ENCODE assay signal across 22 cellular contexts in the genomic region with DNA sequence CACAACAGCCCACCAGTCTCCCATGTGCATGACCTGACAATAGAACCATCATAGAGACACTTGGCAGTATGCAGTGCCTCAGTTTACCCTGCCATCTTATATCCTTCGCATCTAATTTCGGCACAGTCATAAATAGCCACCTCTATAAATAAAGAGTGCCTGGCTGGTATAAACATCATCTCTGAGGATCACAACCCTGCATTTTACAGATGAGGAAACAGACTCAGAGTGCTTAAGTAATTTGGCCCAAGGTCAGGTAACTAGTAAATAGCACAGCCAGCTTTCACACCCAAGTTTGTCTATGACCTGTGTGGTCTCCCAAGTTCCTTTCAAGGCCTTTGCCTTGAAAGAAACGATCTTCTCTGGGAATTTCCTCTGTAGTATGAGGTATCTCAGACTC. TPM values are rescaled to one million over a fixed set of nuclear protein-coding genes. Genes with fewer than 3 reads are reported as not detected.
DNase-seq lines count a peak whose midpoint lies in the region; TF ChIP-seq lines count a peak whose summit lies in the region.
"Had no signal": no experiment of that assay in that cellular context is flagged by ENCODE, and none has a peak within 500 bp of the region (broad histone marks: within the 10 kb centered on the region; RNA-seq: fewer than 3 reads in every experiment).

No MANE protein-coding gene starts in this region.

- intact Hi-C loops in esophagus muscularis mucosa (cut with DNase I): no loop called here
- intact Hi-C loops in esophagus squamous epithelium (cut with DNase I): no loop called here

- H3K4me3 Mint-ChIP-seq in progenitor cell of endocrine pancreas (ENCODE audit: low read depth): no peak overlapping the region
- H3K4me3 Mint-ChIP-seq: CD14-positive monocyte; CD4-positive, alpha-beta T cell; CD8-positive, alpha-beta memory T cell; H9 had no signal

- H3K27me3 ChIP-seq in esophagus muscularis mucosa (no peaks in the 10 kb centered on the region), esophagus squamous epithelium (no peaks in the 10 kb centered on the region)
- H3K27me3 ChIP-seq: BE2C; BLaER1 treated with 17β-estradiol and CSF1 and Interleukin-3, amounts not matched to agents 10 nM and 100 nM had no signal

- H3K4me1 ChIP-seq in esophagus muscularis mucosa (peaks cover 0 to 10% (median 3%) of the 10 kb centered on the region in 4 donors), esophagus squamous epithelium (peaks cover 0 to 4% (median 0%) of the 10 kb centered on the region in 3 donors)
- H3K4me1 ChIP-seq: A549; BE2C; BLaER1 treated with 17β-estradiol and CSF1 and Interleukin-3, amounts not matched to agents 10 nM and 100 nM had no signal

- no peaks in the 10 kb centered on the region for H3K9me3 Mint-ChIP-seq in progenitor cell of endocrine pancreas (ENCODE audit: low read depth)
- H3K9me3 Mint-ChIP-seq: CD14-positive monocyte; CD4-positive, alpha-beta T cell; CD8-positive, alpha-beta memory T cell; H9 had no signal

- H3K4me3 ChIP-seq in esophagus muscularis mucosa (no peak overlapping the region), esophagus squamous epithelium (no peak overlapping the region)
- H3K4me3 ChIP-seq: A549; BLaER1 treated with 17β-estradiol and CSF1 and Interleukin-3, amounts not matched to agents 10 nM and 100 nM; GM12878; GM23248 had no signal

- peaks cover 4% of the 10 kb centered on the region for H3K4me1 Mint-ChIP-seq in progenitor cell of endocrine pancreas (ENCODE audit: low read depth)
- H3K4me1 Mint-ChIP-seq: CD14-positive monocyte; CD8-positive, alpha-beta memory T cell; H9 had no signal

- H3K36me3 Mint-ChIP-seq in progenitor cell of endocrine pancreas (ENCODE audit: insufficient read depth): peaks cover 20% of the 10 kb centered on the region

- H3K27ac ChIP-seq in VCaP: peak overlapping the region; percentile 99; the same call in 1 of the 2 replicates
- no peak overlapping the region for H3K27ac ChIP-seq in esophagus muscularis mucosa (replicated peaks in 1 of 4)
- no peak overlapping the region for H3K27ac ChIP-seq in esophagus squamous epithelium
- H3K27ac ChIP-seq: A549; BLaER1 treated with 17β-estradiol and CSF1 and Interleukin-3, amounts not matched to agents 10 nM and 100 nM; GM23248 had no signal

- peak overlapping the region; percentile 64 for H3K27ac Mint-ChIP-seq in progenitor cell of endocrine pancreas
- H3K27ac Mint-ChIP-seq: CD14-positive monocyte; CD4-positive, alpha-beta T cell; CD8-positive, alpha-beta memory T cell had no signal

- TF ChIP-seq POLR2A in esophagus muscularis mucosa (IDR thresholded peaks at IDR 0.05; ENCODE audit: low read depth) (no peak), esophagus squamous epithelium (IDR thresholded peaks at IDR 0.05) (no peak)

- 84% methylated on average over 3 of the region's 3 CpGs for WGBS in esophagus muscularis mucosa
- WGBS in esophagus squamous epithelium, 2 donors: 29 to 86% methylated on average over 1 to 2 of the region's 3 CpGs

- no peak for TF ChIP-seq CTCF in VCaP (conservative IDR thresholded peaks at IDR 0.05)
- no peak for TF ChIP-seq CTCF in progenitor cell of endocrine pancreas (IDR thresholded peaks at IDR 0.05; ENCODE audit: unreplicated experiment)
- TF ChIP-seq CTCF in esophagus muscularis mucosa (IDR thresholded peaks at IDR 0.05): no peak
- TF ChIP-seq CTCF in esophagus squamous epithelium (IDR thresholded peaks at IDR 0.05): no peak

- DNase-seq in dermis blood vessel endothelial cell (peak; percentile 4), progenitor cell of endocrine pancreas (ENCODE audit: low spot score, unreplicated experiment) (no peak), inferior parietal cortex (ENCODE audit: extremely low spot score) (no peak), esophagus muscularis mucosa (ENCODE audit: extremely low spot score) (no peak), esophagus squamous epithelium (lab: John Stamatoyannopoulos, UW) (no peak)
- DNase-seq: 8988T; ACHN; AML-193; BE2C; CD4-positive, alpha-beta T cell; CD8-positive, alpha-beta memory T cell; DMS 273 treated with DMSO at 0.1 percent for 48 hours; DMS79; EL; GDM1; GM23248; H9 had no signal

- no peaks in the 10 kb centered on the region for H3K27me3 Mint-ChIP-seq in progenitor cell of endocrine pancreas
- H3K27me3 Mint-ChIP-seq: CD4-positive, alpha-beta T cell; CD8-positive, alpha-beta memory T cell had no signal

- H3K9me3 ChIP-seq in esophagus muscularis mucosa (no peaks in the 10 kb centered on the region), esophagus squamous epithelium (no peaks in the 10 kb centered on the region)
- H3K9me3 ChIP-seq: A549; BE2C; BLaER1 treated with 17β-estradiol and CSF1 and Interleukin-3, amounts not matched to agents 10 nM and 100 nM had no signal

- no peak for TF ChIP-seq EP300 in esophagus muscularis mucosa (IDR thresholded peaks at IDR 0.05)

- H3K36me3 ChIP-seq in esophagus muscularis mucosa: peaks cover 3 to 80% (median 31%) of the 10 kb centered on the region in 4 donors
- H3K36me3 ChIP-seq in esophagus squamous epithelium: peaks cover 18 to 100% (median 19%) of the 10 kb centered on the region in 3 donors
- H3K36me3 ChIP-seq: BE2C had no signal

RNA-seq across cellular contexts. Expression of a gene that starts 44.6 kb away (rescaled TPM):
- total RNA-seq in dermis blood vessel endothelial cell (0.47 TPM in 1 of 2 replicates, not detected in the other), progenitor cell of endocrine pancreas (9.1 and 9.7 TPM in 2 replicates), esophagus muscularis mucosa (1 to 10 TPM; 2.2 to 4.2 (median 2.6) TPM), esophagus squamous epithelium (10 to 100 TPM in 3 of 4 donors, 1 to 10 TPM in 1; 7.6 to 56.9 (median 18.0) TPM)
- total RNA-seq: CD4-positive, alpha-beta T cell had no signal
